Comparison of ENCODE assay signal across 16 cellular contexts in genomic region chrX:18701621-18702361, GRCh38. TPM values are rescaled to one million over a fixed set of nuclear protein-coding genes. Genes with fewer than 3 reads are reported as not detected.
DNase-seq lines count a peak whose midpoint lies in the region; ATAC-seq, FAIRE-seq and TF ChIP-seq lines count a peak whose summit lies in the region.
"Had no signal": no experiment of that assay in that cellular context is flagged by ENCODE, and none has a peak within 500 bp of the region (broad histone marks: within the 10 kb centered on the region; RNA-seq: fewer than 3 reads in every experiment).

No MANE protein-coding gene starts in this region.

- TF ChIP-seq POLR2A in GM12892 (IDR thresholded peaks at IDR 0.05; ENCODE audit: low read depth, low read length), result no peak

- H3K4me2 ChIP-seq in mesenchymal stem cell (ENCODE audit: low read length, poor library complexity, severe bottlenecking), result no peak overlapping the region

- H2BK12ac ChIP-seq in mesenchymal stem cell (ENCODE audit: low read length in 2 of 2), result peak overlapping the region in 1 of 2 experiments; percentile 89

- H3K23ac ChIP-seq in mesenchymal stem cell (ENCODE audit: low read length in 2 of 2), result no peak overlapping the region

- H3K4me3 ChIP-seq in mesenchymal stem cell (ENCODE audit: insufficient read depth in 1 of 2, low read depth in 1 of 2, low read length in 2 of 2), result no peak overlapping the region

- ATAC-seq in GM18511 (IDR thresholded peaks at IDR 0.05; ENCODE audit: unreplicated experiment), result no peak
- ATAC-seq: stimulated activated naive B cell treated with anti-CD40 and anti-IgM and Interleukin-4, amounts not matched to agents 10 μg/mL and 1 μg/mL and 100 μg/mL, for 72 hours had no signal

- no peak overlapping the region for H2AFZ ChIP-seq in mesenchymal stem cell (ENCODE audit: low read depth, low read length)

- no peak for TF ChIP-seq CTCF in C4-2B (conservative IDR thresholded peaks at IDR 0.05)

- H3K4ac ChIP-seq in mesenchymal stem cell (ENCODE audit: low read depth in 1 of 2, low read length in 2 of 2), result peak overlapping the region in 1 of 2 experiments; percentile 28

- no peaks in the 10 kb centered on the region for H3K9me3 ChIP-seq in mesenchymal stem cell (ENCODE audit: control insufficient read depth, low read length)

- H3K14ac ChIP-seq in mesenchymal stem cell (ENCODE audit: low read length in 2 of 2), result no peak overlapping the region

- H3K9ac ChIP-seq in mesenchymal stem cell (ENCODE audit: low read length), result no peak overlapping the region

- no peak overlapping the region for H4K8ac ChIP-seq in mesenchymal stem cell (ENCODE audit: low read length)

- no peaks in the 10 kb centered on the region for H3K79me1 ChIP-seq in mesenchymal stem cell (replicated peaks; ENCODE audit: low read length, poor library complexity, severe bottlenecking)

- no peaks in the 10 kb centered on the region for H3K36me3 ChIP-seq in mesenchymal stem cell (ENCODE audit: control insufficient read depth in 1 of 2, insufficient read depth in 2 of 2, low read depth in 1 of 2, low read length in 2 of 2)

- no peak overlapping the region for H4K91ac ChIP-seq in mesenchymal stem cell (ENCODE audit: low read length)

- WGBS in mesenchymal stem cell, result 90% methylated on average over 2 of the region's 5 CpGs

- no peaks in the 10 kb centered on the region for H3K27me3 ChIP-seq in mesenchymal stem cell (ENCODE audit: control insufficient read depth in 1 of 2, insufficient read depth in 1 of 2, low read length in 2 of 2)

- DNase-seq in NCI-H69 (lab: John Stamatoyannopoulos, UW) (peak; percentile 70), dermis microvascular lymphatic vessel endothelial cell (ENCODE audit: low read depth in 2 of 2) (peak; percentile 81 to 88), mesenchymal stem cell (peak; percentile 32), NCI-H2081 (lab: John Stamatoyannopoulos, UW) (no peak), GM12892 (ENCODE audit: insufficient read length) (no peak)
- no peak for DNase-seq in activated T-cell treated with anti-CD3 and anti-CD28 coated beads, Interleukin-2, amount 50 U/mL, for 1 hour
- DNase-seq: effector CD8-positive, alpha-beta T cell; GF-D8; mesendoderm; stimulated activated CD4-positive, alpha-beta T cell treated with anti-CD3 and anti-CD28 coated beads, Interleukin-2, amount 100 ng/mL, for 48 hours; stimulated activated naive B cell treated with anti-CD40 and anti-IgM and Interleukin-4, amounts not matched to agents 10 μg/mL and 1 μg/mL and 100 μg/mL, for 72 hours had no signal

- H2BK15ac ChIP-seq in mesenchymal stem cell (ENCODE audit: low read depth, poor library complexity, severe bottlenecking), result no peak overlapping the region

- no peak for FAIRE-seq in GM12892 (lab: Jason Lieb, UNC)

- no peak overlapping the region for H2AK5ac ChIP-seq in mesenchymal stem cell (ENCODE audit: low read length, severe bottlenecking)

- no peaks in the 10 kb centered on the region for H3K4me1 ChIP-seq in mesenchymal stem cell (ENCODE audit: control insufficient read depth, insufficient read depth, low read depth, low read length)

- no peak overlapping the region for H2BK120ac ChIP-seq in mesenchymal stem cell (ENCODE audit: low read depth, low read length)

- H3K18ac ChIP-seq in mesenchymal stem cell (ENCODE audit: low read depth in 1 of 2, low read length in 2 of 2), result peak overlapping the region in 1 of 2 experiments; percentile 18

- no peak overlapping the region for H2BK5ac ChIP-seq in mesenchymal stem cell (ENCODE audit: low read depth, low read length, poor library complexity, severe bottlenecking)

- H3K27ac ChIP-seq in C4-2B, result peak overlapping the region; percentile 75
- no peak overlapping the region for H3K27ac ChIP-seq in mesenchymal stem cell (ENCODE audit: low read length, poor library complexity, severe bottlenecking)

RNA-seq across cellular contexts. Expression of gene PPEF1, which starts 5.7 kb away (rescaled TPM):
- not detected in 2 replicates for total RNA-seq in dermis microvascular lymphatic vessel endothelial cell
- 0.12 TPM for polyA plus RNA-seq in mesenchymal stem cell (2013, experiment 1 of 2)
- polyA plus RNA-seq in mesenchymal stem cell (2013, experiment 2 of 2), result 0.16 TPM
- 0.34 TPM for polyA plus RNA-seq in GM12892 (2012; ENCODE audit: missing spikeins)
- polyA plus RNA-seq: BJ had no signal

RNA-seq across cellular contexts. Expression of gene RS1, which starts 29.9 kb away (rescaled TPM):
- total RNA-seq in dermis microvascular lymphatic vessel endothelial cell, result not detected in 2 replicates
- polyA plus RNA-seq in mesenchymal stem cell (2013, experiment 1 of 2), result not detected
- not detected for polyA plus RNA-seq in mesenchymal stem cell (2013, experiment 2 of 2)
- not detected for polyA plus RNA-seq in GM12892 (2012; ENCODE audit: missing spikeins)
- total RNA-seq: osteoblast had no signal
- polyA plus RNA-seq: adipose tissue, BJ had no signal

Comparison
In these comparisons a context has a peak if more than half of its experiments do, and no peak if none do; other contexts are left out.
1. DNase-seq: peak in NCI-H69 (single experiment), dermis microvascular lymphatic vessel endothelial cell (2 of 2) and mesenchymal stem cell (single experiment); none in NCI-H2081 (0 of 2), activated T-cell treated with anti-CD3 and anti-CD28 coated beads, Interleukin-2, amount 50 U/mL, for 1 hour (single experiment) and GM12892 (single experiment).